Comparison of ENCODE assay signal across 9 cellular contexts in the genomic region with DNA sequence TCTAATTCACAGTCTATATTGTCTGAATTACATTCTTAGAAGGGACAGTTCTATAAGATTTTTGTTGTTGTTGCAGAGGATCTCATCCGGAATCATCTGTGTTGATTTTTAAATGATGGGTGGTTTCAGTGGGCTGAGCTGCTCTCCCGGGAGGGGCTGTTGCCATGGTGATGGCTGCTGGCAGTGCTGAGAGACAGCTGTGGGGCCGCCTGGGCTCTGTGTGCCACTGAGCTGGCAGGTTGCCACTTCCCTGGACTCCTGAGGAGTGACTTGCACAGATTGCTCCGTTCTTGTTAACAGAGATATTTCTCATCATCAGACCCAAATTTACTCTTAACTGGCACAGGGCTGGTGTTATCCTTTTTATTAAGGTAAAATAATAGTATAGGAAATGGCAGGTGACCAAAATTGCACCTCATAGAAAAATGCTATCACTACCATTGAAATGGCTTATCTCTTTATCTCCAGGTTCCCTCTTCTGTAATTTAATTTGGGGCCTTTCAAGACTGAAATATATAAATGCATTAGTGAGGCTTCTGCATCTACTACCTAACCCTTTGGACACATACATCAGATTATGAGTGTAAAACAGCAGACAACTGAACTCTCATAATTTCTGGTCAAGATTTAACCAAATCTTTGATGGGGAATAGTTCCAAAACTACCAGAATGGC. TPM values are rescaled to one million over a fixed set of nuclear protein-coding genes. Genes with fewer than 3 reads are reported as not detected.
DNase-seq lines count a peak whose midpoint lies in the region; ATAC-seq and TF ChIP-seq lines count a peak whose summit lies in the region.
"Had no signal": no experiment of that assay in that cellular context is flagged by ENCODE, and none has a peak within 500 bp of the region (broad histone marks: within the 10 kb centered on the region; RNA-seq: fewer than 3 reads in every experiment).

No MANE protein-coding gene starts in this region.

- DNase-seq in GM23338 (ENCODE audit: low spot score) (peak; percentile 43), NCI-H345 treated with DMSO at 0.1 percent for 48 hours (lab: John Stamatoyannopoulos, UW; ENCODE audit: unreplicated experiment) (peak; percentile 64), fibroblast of mammary gland (ENCODE audit: low read depth) (peak; percentile 14), retina (peak; percentile 83), NCI-H1048 (lab: John Stamatoyannopoulos, UW) (no peak), GDM1 (lab: John Stamatoyannopoulos, UW) (no peak)

- no peaks in the 10 kb centered on the region for H3F3A ChIP-seq in GM23338 (replicated peaks; ENCODE audit: low read depth)

- H3K4me3 Mint-ChIP-seq in GM23338: no peak overlapping the region

- no peaks in the 10 kb centered on the region for H3K27me3 Mint-ChIP-seq in GM23338 (ENCODE audit: insufficient read depth, low read depth, poor library complexity)

- H3K4me3 ChIP-seq in GM23338 (no peak overlapping the region), fibroblast of mammary gland (ENCODE audit: control insufficient read depth, low read depth, low read length) (no peak overlapping the region)
- H3K4me3 ChIP-seq: gastrocnemius medialis had no signal

- peaks cover 6% of the 10 kb centered on the region; the same call in 2 of the 3 replicates for H3K4me1 Mint-ChIP-seq in GM23338

- H3K36me3 Mint-ChIP-seq in GM23338 (ENCODE audit: low read depth): no peaks in the 10 kb centered on the region

- ATAC-seq in GM23338 (peak; percentile 76), HG02571 (IDR thresholded peaks at IDR 0.05; ENCODE audit: unreplicated experiment) (no peak), HG03196 (IDR thresholded peaks at IDR 0.05; ENCODE audit: unreplicated experiment) (no peak)
- ATAC-seq: gastrocnemius medialis had no signal

- H4K20me1 ChIP-seq in GM23338 (replicated peaks; ENCODE audit: insufficient read depth): no peaks in the 10 kb centered on the region

- H3K27me3 ChIP-seq in GM23338 (ENCODE audit: insufficient read depth): no peaks in the 10 kb centered on the region
- H3K27me3 ChIP-seq: gastrocnemius medialis had no signal

- H3K27ac Mint-ChIP-seq in GM23338: no peak overlapping the region

- peaks cover 3% of the 10 kb centered on the region; the same call in 1 of the 2 replicates for H3K4me1 ChIP-seq in GM23338 (ENCODE audit: insufficient read depth)

- H3K9me3 Mint-ChIP-seq in GM23338: no peaks in the 10 kb centered on the region

- H3K36me3 ChIP-seq in GM23338 (ENCODE audit: insufficient read depth): no peaks in the 10 kb centered on the region
- H3K36me3 ChIP-seq: gastrocnemius medialis had no signal

- H3K79me2 ChIP-seq in GM23338 (replicated peaks; ENCODE audit: insufficient read depth): no peaks in the 10 kb centered on the region

- no peak overlapping the region for H2AFZ ChIP-seq in GM23338

- H3K9me2 ChIP-seq in GM23338 (ENCODE audit: insufficient read depth): no peaks in the 10 kb centered on the region

- no peak overlapping the region for H3K4me2 ChIP-seq in GM23338

- H3K27ac ChIP-seq in GM23338 (ENCODE audit: low read depth): no peak overlapping the region
- H3K27ac ChIP-seq: gastrocnemius medialis had no signal

- TF ChIP-seq CTCF in GM23338 (conservative IDR thresholded peaks at IDR 0.05; ENCODE audit: low read depth in 2 of 2) (no peak), fibroblast of mammary gland (conservative IDR thresholded peaks at IDR 0.05; ENCODE audit: control insufficient read depth, insufficient read depth, low read depth, low read length) (no peak)

TF ChIP-seq in GM23338, 12 proteins besides CTCF, POLR2A, EP300 and RAD21 (continues in another document):
- TF ChIP-seq EZH2 (IDR thresholded peaks at IDR 0.05; ENCODE audit: low read depth, unreplicated experiment) (no peak), POLR2AphosphoS5 (IDR thresholded peaks at IDR 0.05; ENCODE audit: low read depth) (no peak), EZH2phosphoT487 (IDR thresholded peaks at IDR 0.05; ENCODE audit: unreplicated experiment) (no peak), CREB1 (CRISPR knock-in tag; IDR thresholded peaks at IDR 0.05; ENCODE audit: low read depth) (no peak), JUNB (IDR thresholded peaks at IDR 0.05; ENCODE audit: unreplicated experiment) (no peak), ZNF114 (CRISPR knock-in tag; IDR thresholded peaks at IDR 0.05) (no peak), ZNF462 (CRISPR knock-in tag; IDR thresholded peaks at IDR 0.05) (no peak), STAT1 (IDR thresholded peaks at IDR 0.05; ENCODE audit: unreplicated experiment) (no peak), NANOG (IDR thresholded peaks at IDR 0.05; ENCODE audit: borderline replicate concordance) (no peak)
- TF ChIP-seq, protein P1, sequence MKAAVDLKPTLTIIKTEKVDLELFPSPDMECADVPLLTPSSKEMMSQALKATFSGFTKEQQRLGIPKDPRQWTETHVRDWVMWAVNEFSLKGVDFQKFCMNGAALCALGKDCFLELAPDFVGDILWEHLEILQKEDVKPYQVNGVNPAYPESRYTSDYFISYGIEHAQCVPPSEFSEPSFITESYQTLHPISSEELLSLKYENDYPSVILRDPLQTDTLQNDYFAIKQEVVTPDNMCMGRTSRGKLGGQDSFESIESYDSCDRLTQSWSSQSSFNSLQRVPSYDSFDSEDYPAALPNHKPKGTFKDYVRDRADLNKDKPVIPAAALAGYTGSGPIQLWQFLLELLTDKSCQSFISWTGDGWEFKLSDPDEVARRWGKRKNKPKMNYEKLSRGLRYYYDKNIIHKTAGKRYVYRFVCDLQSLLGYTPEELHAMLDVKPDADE (IDR thresholded peaks at IDR 0.05): no peak

RNA-seq across cellular contexts. Expression of gene NEK11, which starts 56.6 kb away (rescaled TPM):
- total RNA-seq in GM23338 (2014; rRNA removed; shearing (Covaris generic)): 0.80 and 3.7 TPM in 2 replicates
- 1.1 TPM in 2 replicates for polyA plus RNA-seq in GM23338 (2016; fragmentation: Nextera tagmentation; extraction: Ambion mirVana)

RNA-seq across cellular contexts. Expression of gene ASTE1, which starts 56.7 kb away (rescaled TPM):
- total RNA-seq in GM23338 (2014; rRNA removed; shearing (Covaris generic)): 4.8 and 8.9 TPM in 2 replicates
- 3.9 and 4.9 TPM in 2 replicates for polyA plus RNA-seq in GM23338 (2016; fragmentation: Nextera tagmentation; extraction: Ambion mirVana)

Comparison
In these comparisons a context has a peak if more than half of its experiments do, and no peak if none do; other contexts are left out.
1. DNase-seq: peak in GM23338 (single experiment), NCI-H345 treated with DMSO at 0.1 percent for 48 hours (single experiment), fibroblast of mammary gland (single experiment) and retina (single experiment); none in NCI-H1048 (single experiment) and GDM1 (single experiment).